ENCODE assay signal across 1 cellular context in genomic region chr1:51733793-51734522, GRCh38.
A peak's percentile ranks its signal among the peaks of the same experiment; 100 is the strongest.
TF ChIP-seq lines count a peak whose summit lies in the region.

No MANE protein-coding gene starts in this region.

TF ChIP-seq in H1, 55 proteins besides CTCF, POLR2A, EP300 and RAD21:
- no peak for TF ChIP-seq CREB1 (IDR thresholded peaks at IDR 0.05)
- TF ChIP-seq NANOG (IDR thresholded peaks at IDR 0.05; ENCODE audit: insufficient read depth, low read depth, low read length, poor library complexity, severe bottlenecking) = no peak
- peak; percentile 53; the same call in 1 of the 2 replicates for TF ChIP-seq TEAD4 (IDR thresholded peaks at IDR 0.05; ENCODE audit: low read depth, low read length)
